Comparison of ENCODE assay signal across 17 cellular contexts in genomic region chr7:45294559-45294958, GRCh38.
DNase-seq lines count a peak whose midpoint lies in the region; ATAC-seq, FAIRE-seq and TF ChIP-seq lines count a peak whose summit lies in the region.
"Had no signal": no experiment of that assay in that cellular context is flagged by ENCODE, and none has a peak within 500 bp of the region (broad histone marks: within the 10 kb centered on the region; RNA-seq: fewer than 3 reads in every experiment).

No MANE protein-coding gene starts in this region.

- H3K9me3 ChIP-seq in A549: no peaks in the 10 kb centered on the region

- no peak for TF ChIP-seq CTCF in A549 (IDR thresholded peaks at IDR 0.05)

- CTCF ChIA-PET in A549 (lab: Yijun Ruan, JAX): interaction anchor here (0.9 kb wide), 1 partner anchor 34 kb away, joined by 3 read pairs; no protein-coding TSS in a partner anchor

- no peak overlapping the region for H3K4me3 ChIP-seq in A549
- H3K4me3 ChIP-seq: BLaER1 treated with 17β-estradiol and CSF1 and Interleukin-3, amounts not matched to agents 10 nM and 100 nM had no signal

- intact Hi-C loops in left cardiac atrium (cut with DNase I): no loop called here

- DNase-seq in DMS 273 (lab: John Stamatoyannopoulos, UW; ENCODE audit: unreplicated experiment) (peak; percentile 44), DMS 273 treated with DMSO at 0.1 percent for 48 hours (lab: John Stamatoyannopoulos, UW) (no peak), A549 (ENCODE audit: low read depth in 1 of 2, low spot score in 1 of 2) (no peak), cerebellum (ENCODE audit: low spot score) (peak; percentile 32), left cardiac atrium (peak; percentile 35)
- no peak for DNase-seq in stimulated activated naive CD4-positive, alpha-beta T cell treated with Interleukin-2 at 50 U/mL for 16 hours (lab: John Stamatoyannopoulos, UW)
- DNase-seq in stimulated activated CD4-positive, alpha-beta T cell treated with anti-CD3 and anti-CD28 coated beads, Interleukin-4, amount 100 ng/mL, for 1 hour: no peak
- DNase-seq in activated CD4-positive, alpha-beta T cell treated with anti-CD3 and anti-CD28 coated beads, Interleukin-2, amount 50 U/mL, for 48 hours: no peak
- DNase-seq: Calu3; CD8-positive, alpha-beta T cell; DMS153; DMS79; GF-D8; GOT3; H7 had no signal

- no peaks in the 10 kb centered on the region for H3K4me1 ChIP-seq in A549

- no peak for ATAC-seq in A549
- ATAC-seq in left cardiac atrium: peak; percentile 72 to 85
- ATAC-seq: CD8-positive, alpha-beta T cell had no signal

- no peak overlapping the region for H3K27ac ChIP-seq in A549
- H3K27ac ChIP-seq: 22Rv1; BLaER1 treated with 17β-estradiol and CSF1 and Interleukin-3, amounts not matched to agents 10 nM and 100 nM had no signal

- TF ChIP-seq POLR2A in A549 (IDR thresholded peaks at IDR 0.05; ENCODE audit: low read length): no peak

- no peak for TF ChIP-seq RAD21 in A549 (conservative IDR thresholded peaks at IDR 0.05 in 1 of 2, IDR thresholded peaks at IDR 0.05 in 1 of 2)

- POLR2A ChIA-PET in A549 (lab: Yijun Ruan, JAX): no interaction called here

- peak; percentile 28 for FAIRE-seq in A549 (lab: Jason Lieb, UNC)

- no peak for TF ChIP-seq EP300 in A549 (IDR thresholded peaks at IDR 0.05)

- H3K4me2 ChIP-seq in A549: no peak overlapping the region

- WGBS in A549 (ENCODE audit: missing lambda C conversion rate): 37% methylated on average over 4 of the region's 4 CpGs

TF ChIP-seq in A549, 52 proteins besides CTCF, POLR2A, EP300 and RAD21:
- TF ChIP-seq ZSCAN20 (CRISPR knock-in tag; IDR thresholded peaks at IDR 0.05) (no peak), NPAS2 (CRISPR knock-in tag; IDR thresholded peaks at IDR 0.05; ENCODE audit: borderline replicate concordance) (no peak), JUNB (IDR thresholded peaks at IDR 0.05) (no peak), FOXS1 (CRISPR knock-in tag; IDR thresholded peaks at IDR 0.05) (no peak), ZFP36 (IDR thresholded peaks at IDR 0.05; ENCODE audit: borderline replicate concordance, partially characterized antibody) (no peak), CBX2 (IDR thresholded peaks at IDR 0.05; ENCODE audit: borderline replicate concordance, low read depth) (no peak), MYC (IDR thresholded peaks at IDR 0.05; ENCODE audit: borderline replicate concordance, low read length) (no peak), TFCP2L1 (CRISPR knock-in tag; IDR thresholded peaks at IDR 0.05) (no peak), MAZ (IDR thresholded peaks at IDR 0.05; ENCODE audit: borderline replicate concordance, low read depth, low read length) (no peak), HOXB5 (CRISPR knock-in tag; IDR thresholded peaks at IDR 0.05) (no peak), HEYL (CRISPR knock-in tag; IDR thresholded peaks at IDR 0.05) (no peak), JUN (IDR thresholded peaks at IDR 0.05) (no peak), RARB (CRISPR knock-in tag; IDR thresholded peaks at IDR 0.05) (no peak), HOXB13 (CRISPR knock-in tag; IDR thresholded peaks at IDR 0.05; ENCODE audit: low read depth) (no peak), HOXA7 (CRISPR knock-in tag; IDR thresholded peaks at IDR 0.05) (no peak), KDM1A (IDR thresholded peaks at IDR 0.05; ENCODE audit: low read depth) (no peak), EHMT2 (IDR thresholded peaks at IDR 0.05; ENCODE audit: low read depth) (no peak)
- TF ChIP-seq, protein P1, sequence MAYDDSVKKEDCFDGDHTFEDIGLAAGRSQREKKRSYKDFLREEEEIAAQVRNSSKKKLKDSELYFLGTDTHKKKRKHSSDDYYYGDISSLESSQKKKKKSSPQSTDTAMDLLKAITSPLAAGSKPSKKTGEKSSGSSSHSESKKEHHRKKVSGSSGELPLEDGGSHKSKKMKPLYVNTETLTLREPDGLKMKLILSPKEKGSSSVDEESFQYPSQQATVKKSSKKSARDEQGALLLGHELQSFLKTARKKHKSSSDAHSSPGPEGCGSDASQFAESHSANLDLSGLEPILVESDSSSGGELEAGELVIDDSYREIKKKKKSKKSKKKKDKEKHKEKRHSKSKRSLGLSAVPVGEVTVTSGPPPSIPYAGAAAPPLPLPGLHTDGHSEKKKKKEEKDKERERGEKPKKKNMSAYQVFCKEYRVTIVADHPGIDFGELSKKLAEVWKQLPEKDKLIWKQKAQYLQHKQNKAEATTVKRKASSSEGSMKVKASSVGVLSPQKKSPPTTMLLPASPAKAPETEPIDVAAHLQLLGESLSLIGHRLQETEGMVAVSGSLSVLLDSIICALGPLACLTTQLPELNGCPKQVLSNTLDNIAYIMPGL (CRISPR knock-in tag; IDR thresholded peaks at IDR 0.05; ENCODE audit: borderline replicate concordance): no peak
- TF ChIP-seq, protein P2, sequence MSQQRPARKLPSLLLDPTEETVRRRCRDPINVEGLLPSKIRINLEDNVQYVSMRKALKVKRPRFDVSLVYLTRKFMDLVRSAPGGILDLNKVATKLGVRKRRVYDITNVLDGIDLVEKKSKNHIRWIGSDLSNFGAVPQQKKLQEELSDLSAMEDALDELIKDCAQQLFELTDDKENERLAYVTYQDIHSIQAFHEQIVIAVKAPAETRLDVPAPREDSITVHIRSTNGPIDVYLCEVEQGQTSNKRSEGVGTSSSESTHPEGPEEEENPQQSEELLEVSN (IDR thresholded peaks at IDR 0.05; ENCODE audit: borderline replicate concordance, low read depth): no peak
- TF ChIP-seq, protein P3, sequence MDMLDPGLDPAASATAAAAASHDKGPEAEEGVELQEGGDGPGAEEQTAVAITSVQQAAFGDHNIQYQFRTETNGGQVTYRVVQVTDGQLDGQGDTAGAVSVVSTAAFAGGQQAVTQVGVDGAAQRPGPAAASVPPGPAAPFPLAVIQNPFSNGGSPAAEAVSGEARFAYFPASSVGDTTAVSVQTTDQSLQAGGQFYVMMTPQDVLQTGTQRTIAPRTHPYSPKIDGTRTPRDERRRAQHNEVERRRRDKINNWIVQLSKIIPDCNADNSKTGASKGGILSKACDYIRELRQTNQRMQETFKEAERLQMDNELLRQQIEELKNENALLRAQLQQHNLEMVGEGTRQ (IDR thresholded peaks at IDR 0.05): no peak

Comparison
In these comparisons a context has a peak if more than half of its experiments do, and no peak if none do; other contexts are left out.
1. DNase-seq: peak in DMS 273 (single experiment), cerebellum (single experiment) and left cardiac atrium (single experiment); none in DMS 273 treated with DMSO at 0.1 percent for 48 hours (single experiment), A549 (0 of 2), stimulated activated naive CD4-positive, alpha-beta T cell treated with Interleukin-2 at 50 U/mL for 16 hours (single experiment), stimulated activated CD4-positive, alpha-beta T cell treated with anti-CD3 and anti-CD28 coated beads, Interleukin-4, amount 100 ng/mL, for 1 hour (single experiment) and activated CD4-positive, alpha-beta T cell treated with anti-CD3 and anti-CD28 coated beads, Interleukin-2, amount 50 U/mL, for 48 hours (0 of 2).
2. ATAC-seq: peak in left cardiac atrium (2 of 2); none in A549 (0 of 2).